Comparison of ENCODE assay signal across 13 cellular contexts in the genomic region with DNA sequence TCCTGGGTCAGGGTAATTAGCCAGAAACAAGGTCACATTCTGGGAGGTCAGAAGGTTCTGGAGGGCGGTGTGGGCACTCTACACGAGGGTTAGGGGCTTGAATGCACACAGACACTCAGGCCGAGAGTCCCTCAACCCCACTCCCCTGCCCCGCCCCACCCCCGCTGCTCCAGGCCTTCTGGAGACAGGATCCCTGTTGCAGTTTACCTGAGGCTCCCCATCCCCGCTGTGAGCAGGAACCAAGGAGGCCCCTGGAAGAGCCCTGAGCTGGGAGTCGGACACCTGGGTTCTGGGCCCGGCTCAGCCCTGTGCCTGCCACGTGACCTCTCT. TPM values are rescaled to one million over a fixed set of nuclear protein-coding genes. Genes with fewer than 3 reads are reported as not detected.
DNase-seq lines count a peak whose midpoint lies in the region; ATAC-seq and TF ChIP-seq lines count a peak whose summit lies in the region.
"Had no signal": no experiment of that assay in that cellular context is flagged by ENCODE, and none has a peak within 500 bp of the region (broad histone marks: within the 10 kb centered on the region; RNA-seq: fewer than 3 reads in every experiment).

No MANE protein-coding gene starts in this region.

- no TSS peak for BruUV-seq in Calu3 (replicated peaks; lab: Mats Ljungman, UMichigan)

- peak overlapping the region; percentile 91 for H3K4me2 ChIP-seq in fibroblast of lung (ENCODE audit: extremely low read depth, insufficient read depth, low read length)

- H3K9me3 ChIP-seq in RWPE2 (ENCODE audit: severe bottlenecking) (no peaks in the 10 kb centered on the region), fibroblast of lung (ENCODE audit: control insufficient read depth, insufficient read depth, low read depth, low read length) (no peaks in the 10 kb centered on the region), prostate gland (no peaks in the 10 kb centered on the region)
- H3K9me3 ChIP-seq in CD8-positive, alpha-beta T cell (ENCODE audit: low read length) = no peaks in the 10 kb centered on the region
- H3K9me3 ChIP-seq: pancreas had no signal

- peaks cover 34% of the 10 kb centered on the region for H3K79me2 ChIP-seq in fibroblast of lung (ENCODE audit: control insufficient read depth, insufficient read depth, low read length)

- no peak for TF ChIP-seq POLR2A in prostate gland (IDR thresholded peaks at IDR 0.05)

- no peak overlapping the region for H3K9ac ChIP-seq in fibroblast of lung (ENCODE audit: insufficient read depth, low read length)

- peaks cover 17% of the 10 kb centered on the region for H3K4me1 Mint-ChIP-seq in Calu3 (ENCODE audit: low read depth, unreplicated experiment)
- H3K4me1 Mint-ChIP-seq in CD8-positive, alpha-beta T cell (ENCODE audit: low read depth) = peaks cover 33% of the 10 kb centered on the region

- POLR2A ChIA-PET in CD8-positive, alpha-beta T cell (lab: Charles Lee) = no interaction called here

- H3K4me3 ChIP-seq in RWPE2 (ENCODE audit: severe bottlenecking) (no peak overlapping the region), fibroblast of lung (replicated peaks in 1 of 4; ENCODE audit: control extremely low read depth in 1 of 4, insufficient read depth in 1 of 4, low read depth in 3 of 4, low read length in 4 of 4) (peak overlapping the region in 1 of 4 experiments; percentile 82), prostate gland (no peak overlapping the region)
- no peak overlapping the region for H3K4me3 ChIP-seq in CD8-positive, alpha-beta T cell (ENCODE audit: low read depth, low read length)

- no peak for DNase-seq in Calu3
- peak; percentile 64 for DNase-seq in RWPE2 (ENCODE audit: low spot score)
- DNase-seq in fibroblast of lung (ENCODE audit: low read depth in 2 of 2) = no peak
- no peak for DNase-seq in prostate gland (ENCODE audit: low spot score)
- DNase-seq in nucleus accumbens (lab: John Stamatoyannopoulos, UW) = no peak
- DNase-seq in NCI-H524 (lab: John Stamatoyannopoulos, UW) = no peak
- DNase-seq in CD8-positive, alpha-beta T cell = no peak
- DNase-seq: EL, NCI-H187 had no signal

- WGBS in prostate gland = 85% methylated on average over 9 of the region's 9 CpGs

- H3K27me3 ChIP-seq in RWPE2 (ENCODE audit: insufficient read depth, poor library complexity, severe bottlenecking) (no peaks in the 10 kb centered on the region), fibroblast of lung (ENCODE audit: control insufficient read depth, insufficient read depth, low read length) (no peaks in the 10 kb centered on the region), prostate gland (replicated peaks; ENCODE audit: insufficient read depth) (no peaks in the 10 kb centered on the region)
- no peaks in the 10 kb centered on the region for H3K27me3 ChIP-seq in CD8-positive, alpha-beta T cell (ENCODE audit: insufficient read depth, low read length)
- H3K27me3 ChIP-seq: pancreas had no signal

- ATAC-seq in RWPE2 (ENCODE audit: low read depth) (no peak), HG03159 (IDR thresholded peaks at IDR 0.05; ENCODE audit: unreplicated experiment) (no peak)
- no peak for ATAC-seq in CD8-positive, alpha-beta T cell
- ATAC-seq: activated naive CD4-positive, alpha-beta T cell treated with anti-CD3 and anti-CD28 coated beads, Interleukin-2, amount 50 U/mL, for 72 hours; pancreas had no signal

- no peaks in the 10 kb centered on the region for H4K20me1 ChIP-seq in fibroblast of lung (ENCODE audit: control insufficient read depth, extremely low read depth, insufficient read depth, low read length)

- peaks cover 5% of the 10 kb centered on the region for H3K4me1 ChIP-seq in RWPE2 (ENCODE audit: insufficient read depth, poor library complexity, severe bottlenecking)
- H3K4me1 ChIP-seq in fibroblast of lung (ENCODE audit: control insufficient read depth, extremely low read depth, insufficient read depth, low read length) = peaks cover 18% of the 10 kb centered on the region
- H3K4me1 ChIP-seq in prostate gland (replicated peaks) = peaks cover 13% of the 10 kb centered on the region
- peaks cover 42% of the 10 kb centered on the region for H3K4me1 ChIP-seq in CD8-positive, alpha-beta T cell (ENCODE audit: insufficient read depth, low read length)

- TF ChIP-seq CTCF in Calu3 (IDR thresholded peaks at IDR 0.05; ENCODE audit: unreplicated experiment) = no peak
- TF ChIP-seq CTCF in RWPE2 (IDR thresholded peaks at IDR 0.05; ENCODE audit: poor library complexity, severe bottlenecking) = no peak
- no peak for TF ChIP-seq CTCF in fibroblast of lung (conservative IDR thresholded peaks at IDR 0.05 in 1 of 2, IDR thresholded peaks at IDR 0.05 in 1 of 2; ENCODE audit: low read depth in 1 of 2, low read length in 2 of 2)
- no peak for TF ChIP-seq CTCF in prostate gland (IDR thresholded peaks at IDR 0.05)
- TF ChIP-seq CTCF in CD8-positive, alpha-beta T cell (IDR thresholded peaks at IDR 0.05) = no peak

- H3K27ac Mint-ChIP-seq in Calu3 (ENCODE audit: unreplicated experiment) = peak overlapping the region; percentile 77
- H3K27ac Mint-ChIP-seq in CD8-positive, alpha-beta T cell = no peak overlapping the region

- CTCF ChIA-PET in Calu3 (lab: Charles Lee) = interaction anchor here (0.6 kb wide), 1 partner anchor 35 kb away, joined by 3 read pairs; no protein-coding TSS in a partner anchor
- CTCF ChIA-PET in CD8-positive, alpha-beta T cell (lab: Charles Lee) = interaction anchor here (0.5 to 1.0 kb wide), 2 partner anchors 8 to 85 kb away, joined by 3 to 4 read pairs; no protein-coding TSS in a partner anchor

- H3K9me3 Mint-ChIP-seq in Calu3 (ENCODE audit: low read depth, unreplicated experiment) = no peaks in the 10 kb centered on the region
- H3K9me3 Mint-ChIP-seq in CD8-positive, alpha-beta T cell = no peaks in the 10 kb centered on the region
- H3K9me3 Mint-ChIP-seq: activated naive CD4-positive, alpha-beta T cell treated with anti-CD3 and anti-CD28 coated beads, Interleukin-2, amount 50 U/mL, for 72 hours; T-helper 1 cell treated with Interleukin-12 subunit alpha and Interleukin-12 subunit beta and Interleukin-4 antibody, amounts not matched to agents 30 μg/mL and 1 μg/mL, for 36 hours had no signal

- H3K36me3 Mint-ChIP-seq in Calu3 (ENCODE audit: insufficient read depth, unreplicated experiment) = peaks cover 78% of the 10 kb centered on the region
- peaks cover 4% of the 10 kb centered on the region for H3K36me3 Mint-ChIP-seq in CD8-positive, alpha-beta T cell

- H3K27ac ChIP-seq in RWPE2 (ENCODE audit: poor library complexity, severe bottlenecking) (peak overlapping the region; percentile 97), fibroblast of lung (ENCODE audit: insufficient read depth, low read length) (no peak overlapping the region), prostate gland (peak overlapping the region; percentile 100)
- H3K27ac ChIP-seq in CD8-positive, alpha-beta T cell (ENCODE audit: low read depth, low read length) = no peak overlapping the region

- H3K36me3 ChIP-seq in RWPE2 (ENCODE audit: low read depth) (peaks cover 4% of the 10 kb centered on the region), fibroblast of lung (ENCODE audit: control insufficient read depth, insufficient read depth, low read length) (peaks cover 3% of the 10 kb centered on the region), prostate gland (no peaks in the 10 kb centered on the region)
- peaks cover 3% of the 10 kb centered on the region for H3K36me3 ChIP-seq in CD8-positive, alpha-beta T cell (ENCODE audit: insufficient read depth, low read length)
- H3K36me3 ChIP-seq: pancreas had no signal

- no peaks in the 10 kb centered on the region for H3K27me3 Mint-ChIP-seq in Calu3 (ENCODE audit: unreplicated experiment)
- H3K27me3 Mint-ChIP-seq in CD8-positive, alpha-beta T cell (ENCODE audit: low read depth) = no peaks in the 10 kb centered on the region

- intact Hi-C loops in Calu3 (cut with micrococcal nuclease; ENCODE audit: unreplicated experiment) (loop anchor here (10.0 kb wide), 1 partner anchor 472 kb away; no protein-coding TSS in a partner anchor), prostate gland (cut with DNase I) (loop anchor here (5.0 kb wide), 2 partner anchors 50 to 85 kb away; no protein-coding TSS in a partner anchor)
- intact Hi-C loops in CD8-positive, alpha-beta T cell (cut with DNase I, micrococcal nuclease) = loop anchor here (5.0 to 10.0 kb wide), 6 partner anchors 122 to 1252 kb away; partner anchors contain the start of genes BAHCC1 (in 1 of the 2), CCDC137 (in 1 of the 2), CENPX (in 1 of the 2) and LRRC45 (in 1 of the 2)

- peak overlapping the region; percentile 100 for H3K4me3 Mint-ChIP-seq in Calu3 (ENCODE audit: low read depth, unreplicated experiment)
- no peak overlapping the region for H3K4me3 Mint-ChIP-seq in CD8-positive, alpha-beta T cell
- H3K4me3 Mint-ChIP-seq: T-helper 1 cell treated with Interleukin-12 subunit alpha and Interleukin-12 subunit beta and Interleukin-4 antibody, amounts not matched to agents 30 μg/mL and 1 μg/mL, for 36 hours had no signal

- no peak overlapping the region for H2AFZ ChIP-seq in fibroblast of lung (ENCODE audit: low read length)

RNA-seq across cellular contexts. Expression of gene ACTG1, which starts 4.4 kb away (rescaled TPM):
- total RNA-seq in Calu3 (2022) (2,184 and 2,327 TPM in 2 replicates), fibroblast of lung (5,538 and 6,636 TPM in 2 replicates), prostate gland (1,000 to 10,000 TPM; 2,438 to 3,181 TPM)
- polyA plus RNA-seq in fibroblast of lung = 8,446 and 8,888 TPM in 2 replicates
- 6,897 and 7,279 TPM in 2 replicates for polyA plus RNA-seq in fibroblast of lung (2012)
- 10,903 and 14,156 TPM in 2 replicates for polyA minus RNA-seq in fibroblast of lung (ENCODE audit: low replicate concordance)
- total RNA-seq in CD8-positive, alpha-beta T cell = 1,000 to 10,000 TPM; 1,370 to 1,375 TPM

RNA-seq across cellular contexts. Expression of gene FSCN2, which starts 11.2 kb away (rescaled TPM):
- total RNA-seq in Calu3 (2022) = 5.5 and 7.0 TPM in 2 replicates
- 1.5 and 2.0 TPM in 2 replicates for total RNA-seq in fibroblast of lung
- 0.07 and 0.35 TPM in 2 replicates for polyA plus RNA-seq in fibroblast of lung
- polyA plus RNA-seq in fibroblast of lung (2012) = 0.21 and 0.73 TPM in 2 replicates
- 0.39 TPM in 1 of 2 replicates, not detected in the other for polyA minus RNA-seq in fibroblast of lung (ENCODE audit: low replicate concordance)
- 1 to 10 TPM; 3.1 to 5.6 TPM for total RNA-seq in prostate gland
- total RNA-seq in CD8-positive, alpha-beta T cell = under 1 TPM; 0.36 to 0.38 TPM

RNA-seq across cellular contexts. Expression of gene FAAP100, which starts 35.2 kb away (rescaled TPM):
- total RNA-seq in Calu3 (2022) (39.4 and 39.7 TPM in 2 replicates), fibroblast of lung (10.4 and 12.6 TPM in 2 replicates), prostate gland (10 to 100 TPM; 27.8 to 44.4 TPM)
- 6.7 and 8.1 TPM in 2 replicates for polyA plus RNA-seq in fibroblast of lung
- 13.7 and 19.1 TPM in 2 replicates for polyA plus RNA-seq in fibroblast of lung (2012)
- 17.6 and 22.4 TPM in 2 replicates for polyA minus RNA-seq in fibroblast of lung (ENCODE audit: low replicate concordance)
- 10 to 100 TPM; 21.7 to 23.5 TPM for total RNA-seq in CD8-positive, alpha-beta T cell

Comparison
In these comparisons a context has a peak if more than half of its experiments do, and no peak if none do; other contexts are left out.
1. H3K27ac ChIP-seq: peak in RWPE2 (single experiment) and prostate gland (2 of 2); none in fibroblast of lung (single experiment) and CD8-positive, alpha-beta T cell (single experiment).